In genomic region chr19:46076951-46077814, GRCh38 we compare ENCODE assay signal across 8 cellular contexts. TPM values are rescaled to one million over a fixed set of nuclear protein-coding genes. Genes with fewer than 3 reads are reported as not detected.
DNase-seq lines count a peak whose midpoint lies in the region; ATAC-seq and TF ChIP-seq lines count a peak whose summit lies in the region.

No MANE protein-coding gene starts in this region.

- CTCF ChIA-PET in PC-9 (lab: Charles Lee), result interaction anchor here (0.6 to 2.2 kb wide), 6 partner anchors 9 to 295 kb away, joined by 3 to 20 read pairs (median 5); partner anchors contain the start of genes DMPK and SYMPK

- POLR2A ChIA-PET in PC-9 (lab: Charles Lee; ENCODE audit: unreplicated experiment), result interaction anchor here (0.7 kb wide), 2 partner anchors 281 to 331 kb away, joined by 3 to 13 read pairs; no protein-coding TSS in a partner anchor

- peaks cover 4% of the 10 kb centered on the region for H3K27me3 ChIP-seq in Loucy (ENCODE audit: insufficient read depth, low read length, poor library complexity, severe bottlenecking)
- no peaks in the 10 kb centered on the region for H3K27me3 ChIP-seq in PC-9 (ENCODE audit: insufficient read depth, low read depth)
- H3K27me3 ChIP-seq in sigmoid colon, result peaks cover 16 to 45% (median 43%) of the 10 kb centered on the region in 3 donors

- TF ChIP-seq EP300 in sigmoid colon (IDR thresholded peaks at IDR 0.05), result no peak

- WGBS in sigmoid colon, 2 donors, result 3 to 4% methylated on average over 50 of the region's 50 CpGs

- ATAC-seq in GM21390 (IDR thresholded peaks at IDR 0.05; ENCODE audit: unreplicated experiment), result no peak

- intact Hi-C loops in PC-9 (cut with micrococcal nuclease; ENCODE audit: unreplicated experiment), result loop anchor here (1.0 to 10.0 kb wide), 4 partner anchors 48 to 298 kb away; partner anchors contain the start of genes FOXA3 and SYMPK
- intact Hi-C loops in sigmoid colon (cut with DNase I), result loop anchor here (1.0 to 2.0 kb wide), 2 partner anchors 48 to 188 kb away; no protein-coding TSS in a partner anchor
- intact Hi-C loops in posterior vena cava (cut with DNase I), result loop anchor here in 1 of 2 donors (5.0 kb wide), 1 partner anchor 185 kb away; no protein-coding TSS in a partner anchor

- TF ChIP-seq POLR2A in sigmoid colon (IDR thresholded peaks at IDR 0.05), result no peak

- no peak overlapping the region for H3K4me2 ChIP-seq in Loucy (ENCODE audit: low read depth, low read length, poor library complexity, severe bottlenecking)
- peak overlapping the region; percentile 78 for H3K4me2 ChIP-seq in PC-9

- TF ChIP-seq CTCF in Loucy (conservative IDR thresholded peaks at IDR 0.05; ENCODE audit: low read length) (peak; percentile 59), PC-9 (conservative IDR thresholded peaks at IDR 0.05) (peak; percentile 99), astrocyte of the spinal cord (IDR thresholded peaks at IDR 0.05; ENCODE audit: low read depth, low read length) (peak; percentile 100), sigmoid colon (IDR thresholded peaks at IDR 0.05) (peak in 3 of 4 experiments; percentile 42 to 55 (median 48))

- H3K4me1 ChIP-seq in Loucy (ENCODE audit: insufficient read depth, low read length, poor library complexity, severe bottlenecking) (no peaks in the 10 kb centered on the region), PC-9 (replicated peaks; ENCODE audit: insufficient read depth) (peaks cover 38% of the 10 kb centered on the region), sigmoid colon (peaks cover 0 to 19% (median 11%) of the 10 kb centered on the region in 4 donors)

- H4K20me1 ChIP-seq in Loucy (ENCODE audit: insufficient read depth, low read length, poor library complexity, severe bottlenecking), result no peaks in the 10 kb centered on the region
- H4K20me1 ChIP-seq in PC-9 (ENCODE audit: insufficient read depth), result no peaks in the 10 kb centered on the region

- H3K9me3 ChIP-seq in Loucy (ENCODE audit: insufficient read depth, low read depth, low read length), result no peaks in the 10 kb centered on the region
- H3K9me3 ChIP-seq in PC-9 (ENCODE audit: insufficient read depth, low read depth), result no peaks in the 10 kb centered on the region
- no peaks in the 10 kb centered on the region for H3K9me3 ChIP-seq in sigmoid colon

- H3K36me3 ChIP-seq in Loucy (ENCODE audit: insufficient read depth, low read length), result no peaks in the 10 kb centered on the region
- no peaks in the 10 kb centered on the region for H3K36me3 ChIP-seq in PC-9 (ENCODE audit: low read depth)
- no peaks in the 10 kb centered on the region for H3K36me3 ChIP-seq in sigmoid colon

- no peaks in the 10 kb centered on the region for H3K9me2 ChIP-seq in Loucy (replicated peaks; ENCODE audit: low read depth, low read length)
- no peaks in the 10 kb centered on the region for H3K9me2 ChIP-seq in PC-9 (ENCODE audit: insufficient read depth)

- no peak overlapping the region for H3K27ac ChIP-seq in PC-9
- no peak overlapping the region for H3K27ac ChIP-seq in sigmoid colon

- no peaks in the 10 kb centered on the region for H3K79me2 ChIP-seq in Loucy (ENCODE audit: insufficient read depth, low read length)
- H3K79me2 ChIP-seq in PC-9 (ENCODE audit: low read depth), result no peaks in the 10 kb centered on the region

- BruUV-seq in PC-9 (replicated peaks; lab: Mats Ljungman, UMichigan), result no TSS peak

- in situ Hi-C loops in astrocyte of the spinal cord (cut with HindIII; ENCODE audit: low sequenced_read_pairs), result no loop called here

- H3F3A ChIP-seq in Loucy (ENCODE audit: low read depth), result no peaks in the 10 kb centered on the region
- H3F3A ChIP-seq in PC-9 (ENCODE audit: insufficient read depth, low read depth), result peaks cover 32% of the 10 kb centered on the region

- no peak overlapping the region for H3K9ac ChIP-seq in Loucy (ENCODE audit: low read depth, low read length, poor library complexity, severe bottlenecking)

- no peak overlapping the region for H2AFZ ChIP-seq in Loucy (ENCODE audit: low read length)
- H2AFZ ChIP-seq in PC-9, result peak overlapping the region; percentile 79

- DNase-seq in EL (peak; percentile 82), PC-9 (peak; percentile 73 to 74), astrocyte of the spinal cord (ENCODE audit: low read depth, low spot score) (peak; percentile 85), iPS DF 19.7 (ENCODE audit: low read depth, low spot score) (peak; percentile 63), sigmoid colon (peak; percentile 73), posterior vena cava (ENCODE audit: low spot score) (no peak)

- H3K4me3 ChIP-seq in Loucy (ENCODE audit: low read length, poor library complexity, severe bottlenecking) (no peak overlapping the region), PC-9 (peak overlapping the region; percentile 55), astrocyte of the spinal cord (ENCODE audit: low read depth, low read length) (peak overlapping the region; percentile 26), sigmoid colon (peak overlapping the region; percentile 4 to 36 (median 22))

RNA-seq across cellular contexts. Expression of gene IGFL4, which starts 36.4 kb away (rescaled TPM):
- total RNA-seq in PC-9 (2021) (not detected in 2 replicates), sigmoid colon (not detected), posterior vena cava (not detected)
- polyA plus RNA-seq in sigmoid colon, result not detected

RNA-seq across cellular contexts. Expression of gene IGFL3, which starts 47.3 kb away (rescaled TPM):
- 0.96 TPM in 1 of 2 replicates, not detected in the other for total RNA-seq in PC-9 (2021)
- not detected for total RNA-seq in sigmoid colon
- not detected for polyA plus RNA-seq in sigmoid colon
- not detected for total RNA-seq in posterior vena cava

RNA-seq across cellular contexts. Expression of gene PGLYRP1, which starts 54.3 kb away (rescaled TPM):
- not detected in 2 replicates for total RNA-seq in PC-9 (2021)
- total RNA-seq in sigmoid colon, result not detected
- under 1 TPM in 1 of 3 donors, not detected in 2; 0.12 TPM for polyA plus RNA-seq in sigmoid colon
- total RNA-seq in posterior vena cava, result not detected

Comparison
In these comparisons a context has a peak if more than half of its experiments do, and no peak if none do; other contexts are left out.
1. CTCF ChIP-seq: peak in every context shown above with its lines; median percentile 100 in astrocyte of the spinal cord; 99 in PC-9; 59 in Loucy; 48 in sigmoid colon.